Comparison of ENCODE assay signal across 21 cellular contexts in genomic region chr18:61929881-61930640, GRCh38. TPM values are rescaled to one million over a fixed set of nuclear protein-coding genes. Genes with fewer than 3 reads are reported as not detected.
DNase-seq lines count a peak whose midpoint lies in the region; ATAC-seq and TF ChIP-seq lines count a peak whose summit lies in the region.
"Had no signal": no experiment of that assay in that cellular context is flagged by ENCODE, and none has a peak within 500 bp of the region (broad histone marks: within the 10 kb centered on the region; RNA-seq: fewer than 3 reads in every experiment).

No MANE protein-coding gene starts in this region.

- no peak overlapping the region for H3K4me2 ChIP-seq in trophoblast cell (ENCODE audit: low read length)

- no peak overlapping the region for H4K12ac ChIP-seq in trophoblast cell (ENCODE audit: low read depth, low read length)

- no peak overlapping the region for H3K18ac ChIP-seq in trophoblast cell (ENCODE audit: low read length)

- H2AK5ac ChIP-seq in trophoblast cell (ENCODE audit: low read length) = no peak overlapping the region

- no peaks in the 10 kb centered on the region for H3K79me2 ChIP-seq in trophoblast cell (ENCODE audit: control insufficient read depth, insufficient read depth, low read length, poor library complexity)

- H3K36me3 ChIP-seq in trophoblast cell (ENCODE audit: control insufficient read depth in 1 of 2, insufficient read depth in 2 of 2, low read length in 2 of 2) = no peaks in the 10 kb centered on the region
- H3K36me3 ChIP-seq: sigmoid colon had no signal

- H3K4ac ChIP-seq in trophoblast cell (ENCODE audit: low read depth, low read length) = no peak overlapping the region

- H3K36me3 Mint-ChIP-seq in effector memory CD8-positive, alpha-beta T cell (ENCODE audit: insufficient read depth) = no peaks in the 10 kb centered on the region
- H3K36me3 Mint-ChIP-seq: brain had no signal

- no peaks in the 10 kb centered on the region for H3K9me3 Mint-ChIP-seq in effector memory CD8-positive, alpha-beta T cell

- H3K4me3 ChIP-seq in epithelial cell of esophagus (ENCODE audit: low read length) (no peak overlapping the region), trophoblast cell (ENCODE audit: low read depth, low read length) (no peak overlapping the region)
- H3K4me3 ChIP-seq: sigmoid colon had no signal

- no peak overlapping the region for H4K91ac ChIP-seq in trophoblast cell (ENCODE audit: low read depth, low read length)

- peaks cover 3 to 9% of the 10 kb centered on the region in 2 donors for H3K4me1 Mint-ChIP-seq in effector memory CD8-positive, alpha-beta T cell (ENCODE audit: low read depth in 2 of 2)
- H3K4me1 Mint-ChIP-seq: brain, mesothelial cell of epicardium, nephron had no signal

- peaks cover 6% of the 10 kb centered on the region in 2 donors for H3K27me3 Mint-ChIP-seq in effector memory CD8-positive, alpha-beta T cell
- H3K27me3 Mint-ChIP-seq: brain had no signal

- H2BK12ac ChIP-seq in trophoblast cell (ENCODE audit: low read length) = no peak overlapping the region

- H3K27ac ChIP-seq in trophoblast cell (ENCODE audit: low read depth, low read length) = no peak overlapping the region
- H3K27ac ChIP-seq: sigmoid colon had no signal

- no peak overlapping the region for H3K23ac ChIP-seq in trophoblast cell (ENCODE audit: low read length)

- no peak overlapping the region for H3K14ac ChIP-seq in trophoblast cell (ENCODE audit: low read length)

- DNase-seq in COR-L47 (lab: John Stamatoyannopoulos, UW) (peak; percentile 98), NCI-H1417 treated with DMSO at 0.1 percent for 48 hours (lab: John Stamatoyannopoulos, UW) (peak; percentile 78), NCI-H345 treated with DMSO at 0.1 percent for 48 hours (lab: John Stamatoyannopoulos, UW; ENCODE audit: unreplicated experiment) (peak; percentile 89), epithelial cell of esophagus (ENCODE audit: low read depth) (peak; percentile 84), left ventricle myocardium superior (no peak), trophoblast cell (no peak)
- DNase-seq in effector memory CD8-positive, alpha-beta T cell = no peak
- DNase-seq: activated CD4-positive, alpha-beta memory T cell treated with anti-CD3 and anti-CD28 coated beads for 36 hours; activated CD4-positive, CD25-positive, alpha-beta regulatory T cell; Calu3; effector CD8-positive, alpha-beta T cell; NCI-H1694 treated with DMSO at 0.1 percent for 48 hours; NCI-H524; sigmoid colon; T1000 had no signal

- H3K9me3 ChIP-seq in trophoblast cell (ENCODE audit: insufficient read depth, low read depth, low read length) = no peaks in the 10 kb centered on the region

- H2AFZ ChIP-seq in trophoblast cell (ENCODE audit: insufficient read depth, low read length, poor library complexity) = no peak overlapping the region

- no peak overlapping the region for H4K8ac ChIP-seq in trophoblast cell (ENCODE audit: low read depth, low read length)

- H2BK120ac ChIP-seq in trophoblast cell (ENCODE audit: insufficient read depth, low read length, poor library complexity) = no peak overlapping the region

- H3K9ac ChIP-seq in trophoblast cell (ENCODE audit: low read length) = no peak overlapping the region

- H3K27ac Mint-ChIP-seq in effector memory CD8-positive, alpha-beta T cell = no peak overlapping the region
- H3K27ac Mint-ChIP-seq: activated CD4-positive, alpha-beta memory T cell treated with anti-CD3 and anti-CD28 coated beads for 36 hours; brain; mesothelial cell of epicardium; nephron had no signal

- H3K4me3 Mint-ChIP-seq in effector memory CD8-positive, alpha-beta T cell = no peak overlapping the region
- H3K4me3 Mint-ChIP-seq: activated CD4-positive, alpha-beta memory T cell treated with anti-CD3 and anti-CD28 coated beads for 36 hours; brain; mesothelial cell of epicardium; nephron had no signal

- no peaks in the 10 kb centered on the region for H3K27me3 ChIP-seq in trophoblast cell (ENCODE audit: insufficient read depth, low read length)
- H3K27me3 ChIP-seq: sigmoid colon had no signal

- TF ChIP-seq CTCF in epithelial cell of esophagus (IDR thresholded peaks at IDR 0.05; ENCODE audit: insufficient read depth, low read depth, low read length, missing control alignments) = no peak

- intact Hi-C loops in left ventricle myocardium superior (cut with micrococcal nuclease) = no loop called here

- no peaks in the 10 kb centered on the region for H3K4me1 ChIP-seq in trophoblast cell (ENCODE audit: control insufficient read depth in 1 of 2, insufficient read depth in 2 of 2, low read length in 2 of 2)

- WGBS in trophoblast cell (ENCODE audit: extremely low coverage, insufficient coverage, insufficient read length) = no CpG with 5 or more reads among the region's 3 CpGs

- H2BK5ac ChIP-seq in trophoblast cell (ENCODE audit: low read depth, low read length, poor library complexity) = no peak overlapping the region

- H3K79me1 ChIP-seq in trophoblast cell (ENCODE audit: low read length) = no peaks in the 10 kb centered on the region

- no peak for ATAC-seq in effector memory CD8-positive, alpha-beta T cell (replicated peaks)
- ATAC-seq in left ventricle myocardium superior (no peak), HG03439 (IDR thresholded peaks at IDR 0.05; ENCODE audit: unreplicated experiment) (no peak)
- ATAC-seq: Right ventricle myocardium inferior had no signal

RNA-seq across cellular contexts. Expression of gene RNF152, which starts 37.3 kb away (rescaled TPM):
- 10.8 TPM for total RNA-seq in left ventricle myocardium superior
- 4.0 and 4.4 TPM in 2 replicates for polyA plus RNA-seq in trophoblast cell (2013)
- total RNA-seq: OCI-LY7 had no signal

Comparison
In these comparisons a context has a peak if more than half of its experiments do, and no peak if none do; other contexts are left out.
1. DNase-seq: peak in COR-L47 (single experiment), NCI-H1417 treated with DMSO at 0.1 percent for 48 hours (single experiment), NCI-H345 treated with DMSO at 0.1 percent for 48 hours (single experiment) and epithelial cell of esophagus (single experiment); none in effector memory CD8-positive, alpha-beta T cell (0 of 3), left ventricle myocardium superior (single experiment) and trophoblast cell (0 of 2).